Comparison of ENCODE assay signal across 1 cellular context in genomic region chr11:32385998-32386397, GRCh38.
TF ChIP-seq lines count a peak whose summit lies in the region.

No MANE protein-coding gene starts in this region.

TF ChIP-seq in GM23338, 12 proteins besides CTCF, POLR2A, EP300 and RAD21 (continued from another document):
- TF ChIP-seq ETS1 (IDR thresholded peaks at IDR 0.05) (no peak), CREB1 (CRISPR knock-in tag; IDR thresholded peaks at IDR 0.05; ENCODE audit: low read depth) (no peak), ZNF331 (CRISPR knock-in tag; IDR thresholded peaks at IDR 0.05; ENCODE audit: low read depth) (no peak), NANOG (IDR thresholded peaks at IDR 0.05; ENCODE audit: borderline replicate concordance) (no peak), EZH2 (IDR thresholded peaks at IDR 0.05; ENCODE audit: low read depth, unreplicated experiment) (no peak), EZH2phosphoT487 (IDR thresholded peaks at IDR 0.05; ENCODE audit: unreplicated experiment) (no peak)
TF ChIP-seq in GM23338: peak in this region for 0.
